14 cellular contexts compared by ENCODE assay signal in genomic region chr21:28396421-28396820, GRCh38.
DNase-seq lines count a peak whose midpoint lies in the region; ATAC-seq, FAIRE-seq and TF ChIP-seq lines count a peak whose summit lies in the region.
"Had no signal": no experiment of that assay in that cellular context is flagged by ENCODE, and none has a peak within 500 bp of the region (broad histone marks: within the 10 kb centered on the region; RNA-seq: fewer than 3 reads in every experiment).

No MANE protein-coding gene starts in this region.

- no peaks in the 10 kb centered on the region for H3K36me3 Mint-ChIP-seq in MCF 10A (ENCODE audit: insufficient read depth, unreplicated experiment)
- H3K36me3 Mint-ChIP-seq: CD4-positive, CD25-positive, alpha-beta regulatory T cell; IgD-negative memory B cell had no signal

- ATAC-seq in foreskin keratinocyte, result no peak

- no peak overlapping the region for H2AFZ ChIP-seq in mammary epithelial cell (ENCODE audit: low read depth, low read length)

- BruUV-seq in mammary epithelial cell (replicated peaks; lab: Mats Ljungman, UMichigan) (no TSS peak), MCF 10A (replicated peaks; lab: Mats Ljungman, UMichigan) (no TSS peak)

- 27% methylated on average over 5 of the region's 5 CpGs for WGBS in mammary epithelial cell (ENCODE audit: low coverage, missing lambda C conversion rate)

- H3K9me3 ChIP-seq in mammary epithelial cell (replicated peaks; ENCODE audit: insufficient read depth, low read length), result peaks cover 7% of the 10 kb centered on the region

- peaks cover 14% of the 10 kb centered on the region for H3K4me1 ChIP-seq in mammary epithelial cell (ENCODE audit: insufficient read depth, low read length)
- peaks cover 11% of the 10 kb centered on the region for H3K4me1 ChIP-seq in foreskin keratinocyte
- H3K4me1 ChIP-seq: BLaER1 treated with 17β-estradiol and CSF1 and Interleukin-3, amounts not matched to agents 10 nM and 100 nM had no signal

- no peaks in the 10 kb centered on the region for H3K27me3 Mint-ChIP-seq in MCF 10A (ENCODE audit: insufficient read depth, unreplicated experiment)
- H3K27me3 Mint-ChIP-seq: CD4-positive, CD25-positive, alpha-beta regulatory T cell; IgD-negative memory B cell had no signal

- H3K9ac ChIP-seq in mammary epithelial cell (ENCODE audit: insufficient read depth, low read length), result no peak overlapping the region
- H3K9ac ChIP-seq: BLaER1 treated with 17β-estradiol and CSF1 and Interleukin-3, amounts not matched to agents 10 nM and 100 nM had no signal

- no peak overlapping the region for H3K27ac Mint-ChIP-seq in MCF 10A (ENCODE audit: low read depth, unreplicated experiment)
- H3K27ac Mint-ChIP-seq: CD4-positive, CD25-positive, alpha-beta regulatory T cell; IgD-negative memory B cell had no signal

- no peak overlapping the region for H3K4me3 Mint-ChIP-seq in MCF 10A (ENCODE audit: unreplicated experiment)
- H3K4me3 Mint-ChIP-seq: CD4-positive, CD25-positive, alpha-beta regulatory T cell had no signal

- no peak overlapping the region for H3K4me3 ChIP-seq in mammary epithelial cell (replicated peaks in 1 of 3; ENCODE audit: insufficient read depth in 1 of 3, low read depth in 2 of 3, low read length in 3 of 3)
- no peak overlapping the region for H3K4me3 ChIP-seq in bronchial epithelial cell (ENCODE audit: low read depth, low read length)
- no peak overlapping the region for H3K4me3 ChIP-seq in H7 (ENCODE audit: insufficient read depth, low read depth, low read length)
- H3K4me3 ChIP-seq: BLaER1 treated with 17β-estradiol and CSF1 and Interleukin-3, amounts not matched to agents 10 nM and 100 nM had no signal

- H3K27me3 ChIP-seq in mammary epithelial cell (ENCODE audit: insufficient read depth, low read length) (no peaks in the 10 kb centered on the region), bronchial epithelial cell (ENCODE audit: control insufficient read depth, insufficient read depth, low read length) (peaks cover 6% of the 10 kb centered on the region), foreskin keratinocyte (no peaks in the 10 kb centered on the region), H7 (ENCODE audit: control insufficient read depth, insufficient read depth, low read length) (no peaks in the 10 kb centered on the region)
- H3K27me3 ChIP-seq: BLaER1 treated with 17β-estradiol and CSF1 and Interleukin-3, amounts not matched to agents 10 nM and 100 nM had no signal

- H3K27ac ChIP-seq in mammary epithelial cell (ENCODE audit: insufficient read depth, low read depth, low read length), result no peak overlapping the region
- no peak overlapping the region for H3K27ac ChIP-seq in foreskin keratinocyte
- H3K27ac ChIP-seq: BLaER1 treated with 17β-estradiol and CSF1 and Interleukin-3, amounts not matched to agents 10 nM and 100 nM had no signal

- FAIRE-seq in bronchial epithelial cell (lab: Jason Lieb, UNC), result no peak
- peak; percentile 77 for FAIRE-seq in urothelium cell line (lab: Jason Lieb, UNC)
- FAIRE-seq: GM12891 had no signal

- intact Hi-C loops in mammary epithelial cell (cut with micrococcal nuclease) (no loop called here), MCF 10A (cut with micrococcal nuclease) (no loop called here)

- DNase-seq in mammary epithelial cell, result peak; percentile 64
- DNase-seq in MCF 10A (ENCODE audit: unreplicated experiment), result no peak
- DNase-seq in bronchial epithelial cell (ENCODE audit: low read depth), result peak; percentile 58
- peak; percentile 67 for DNase-seq in foreskin keratinocyte
- no peak for DNase-seq in urothelium cell line (ENCODE audit: low spot score)
- DNase-seq in H7, result no peak
- DNase-seq in GM19240 (ENCODE audit: insufficient read length, low spot score), result no peak
- no peak for DNase-seq in activated CD4-positive, alpha-beta T cell treated with anti-CD3 and anti-CD28 coated beads for 48 hours
- DNase-seq: ACHN; CD4-positive, CD25-positive, alpha-beta regulatory T cell; DMS79 had no signal

- no peak overlapping the region for H3K4me2 ChIP-seq in mammary epithelial cell (ENCODE audit: insufficient read depth, low read depth, low read length)
- H3K4me2 ChIP-seq: BLaER1 treated with 17β-estradiol and CSF1 and Interleukin-3, amounts not matched to agents 10 nM and 100 nM had no signal

- CTCF ChIA-PET in mammary epithelial cell (lab: Charles Lee; ENCODE audit: low non-redundant PET) (no interaction called here), MCF 10A (lab: Yijun Ruan, JAX) (no interaction called here)

- H3K36me3 ChIP-seq in mammary epithelial cell (ENCODE audit: insufficient read depth, low read length), result no peaks in the 10 kb centered on the region
- H3K36me3 ChIP-seq in bronchial epithelial cell (ENCODE audit: control insufficient read depth, insufficient read depth, low read length), result no peaks in the 10 kb centered on the region
- H3K36me3 ChIP-seq in H7 (replicated peaks; ENCODE audit: control insufficient read depth, insufficient read depth, low read length), result no peaks in the 10 kb centered on the region

- POLR2A ChIA-PET in MCF 10A (lab: Yijun Ruan, JAX), result no interaction called here

- dilution Hi-C loops in mammary epithelial cell (cut with HindIII; ENCODE audit: low sequenced_read_pairs), result loop anchor here (5.0 kb wide), 1 partner anchor 54 kb away; no protein-coding TSS in a partner anchor

- in situ Hi-C loops in mammary epithelial cell (cut with MboI; ENCODE audit: low sequenced_read_pairs in 2 of 2), result no loop called here

- no peaks in the 10 kb centered on the region for H3K79me2 ChIP-seq in mammary epithelial cell (ENCODE audit: insufficient read depth, low read length)

- no peaks in the 10 kb centered on the region for H4K20me1 ChIP-seq in mammary epithelial cell (ENCODE audit: insufficient read depth, low read length)
- H4K20me1 ChIP-seq: BLaER1 treated with 17β-estradiol and CSF1 and Interleukin-3, amounts not matched to agents 10 nM and 100 nM had no signal

- H3K9me3 Mint-ChIP-seq in MCF 10A (ENCODE audit: unreplicated experiment), result peaks cover 14% of the 10 kb centered on the region

- TF ChIP-seq CTCF in mammary epithelial cell (conservative IDR thresholded peaks at IDR 0.05 in 1 of 2, IDR thresholded peaks at IDR 0.05 in 1 of 2; ENCODE audit: extremely low read depth in 1 of 2, insufficient read depth in 1 of 2, low read depth in 1 of 2, low read length in 2 of 2) (no peak), MCF 10A (IDR thresholded peaks at IDR 0.05; ENCODE audit: unreplicated experiment) (no peak), bronchial epithelial cell (IDR thresholded peaks at IDR 0.05; ENCODE audit: insufficient read depth, low read length, severe bottlenecking) (no peak), foreskin keratinocyte (conservative IDR thresholded peaks at IDR 0.05) (no peak)

- peaks cover 9% of the 10 kb centered on the region for H3K4me1 Mint-ChIP-seq in MCF 10A (ENCODE audit: insufficient read depth, unreplicated experiment)
- H3K4me1 Mint-ChIP-seq: CD4-positive, CD25-positive, alpha-beta regulatory T cell; IgD-negative memory B cell had no signal

Comparison
In these comparisons a context has a peak if more than half of its experiments do, and no peak if none do; other contexts are left out.
1. DNase-seq: peak in mammary epithelial cell (single experiment), bronchial epithelial cell (single experiment) and foreskin keratinocyte (2 of 2); none in MCF 10A (single experiment), urothelium cell line (single experiment), H7 (single experiment), GM19240 (single experiment) and activated CD4-positive, alpha-beta T cell treated with anti-CD3 and anti-CD28 coated beads for 48 hours (single experiment).